Comparison of ENCODE assay signal across 8 cellular contexts in the genomic region with DNA sequence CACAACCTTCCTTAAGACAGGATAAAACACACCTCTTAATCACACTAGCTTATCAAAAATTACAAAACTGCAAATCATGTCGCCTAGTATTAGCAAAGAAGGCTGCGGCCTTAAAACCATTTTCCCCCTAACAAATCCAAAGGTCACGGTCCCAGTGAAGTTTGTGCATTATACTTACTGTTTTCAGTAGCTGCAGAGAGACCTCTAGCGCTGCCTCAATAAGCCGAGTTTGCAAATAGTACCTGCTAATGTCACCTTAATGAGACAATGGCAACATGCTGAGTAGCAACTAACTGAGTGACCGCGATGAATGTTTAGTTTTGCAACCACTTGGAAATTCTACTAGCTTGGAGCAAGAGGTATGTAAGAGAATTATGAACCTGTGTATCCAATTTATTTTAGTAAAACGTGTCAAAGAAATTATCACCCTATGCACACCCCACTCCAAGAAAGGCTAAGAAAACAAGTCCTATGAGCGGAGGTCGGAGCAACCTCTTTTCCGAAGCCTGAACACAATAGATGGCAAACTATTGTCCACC. TPM values are rescaled to one million over a fixed set of nuclear protein-coding genes. Genes with fewer than 3 reads are reported as not detected.
A peak's percentile ranks its signal among the peaks of the same experiment; 100 is the strongest.
DNase-seq lines count a peak whose midpoint lies in the region; ATAC-seq and TF ChIP-seq lines count a peak whose summit lies in the region.

No MANE protein-coding gene starts in this region.

- peak overlapping the region; percentile 20 for H2AFZ ChIP-seq in SU-DHL-6 (ENCODE audit: low read depth, low read length, severe bottlenecking)

- H3K27me3 Mint-ChIP-seq in naive B cell = peaks cover 0 to 8% (median 5%) of the 10 kb centered on the region in 3 donors

- H3K4me1 Mint-ChIP-seq in naive B cell = peaks cover 27 to 48% (median 43%) of the 10 kb centered on the region in 3 donors

- 0 out of 2 replicates have a peak, but pooled peaks cover 4% of the 10 kb centered on the region for H3F3A ChIP-seq in SU-DHL-6 (ENCODE audit: insufficient read depth)

- H3K4me3 Mint-ChIP-seq in naive B cell = peak overlapping the region; percentile 83 to 99 (median 97)

- H3K9ac ChIP-seq in SU-DHL-6 (ENCODE audit: low read length) = peak overlapping the region; percentile 85

- H3K4me2 ChIP-seq in SU-DHL-6 (ENCODE audit: low read depth, low read length, poor library complexity, severe bottlenecking) = peak overlapping the region; percentile 81

- H3K36me3 Mint-ChIP-seq in naive B cell = no peaks in the 10 kb centered on the region

- TF ChIP-seq CTCF in SU-DHL-6 (IDR thresholded peaks at IDR 0.05; ENCODE audit: insufficient read depth, low read length, poor library complexity, severe bottlenecking) = peak; percentile 32
- TF ChIP-seq CTCF in epithelial cell of proximal tubule (conservative IDR thresholded peaks at IDR 0.05; ENCODE audit: low read depth, low read length) = peak; percentile 30

- ATAC-seq in naive B cell (ENCODE audit: low read depth in 2 of 2) (no peak), GM19397 (IDR thresholded peaks at IDR 0.05; ENCODE audit: unreplicated experiment) (no peak), HG02938 (IDR thresholded peaks at IDR 0.05; ENCODE audit: unreplicated experiment) (no peak)

- H3K9me3 ChIP-seq in SU-DHL-6 (ENCODE audit: insufficient read depth, low read length) = no peaks in the 10 kb centered on the region

- H3K27ac Mint-ChIP-seq in naive B cell = peak overlapping the region; percentile 15 to 98 (median 94)

- H3K79me2 ChIP-seq in SU-DHL-6 (ENCODE audit: insufficient read depth, low read length) = peaks cover 57% of the 10 kb centered on the region

- H3K4me3 ChIP-seq in SU-DHL-6 (ENCODE audit: insufficient read depth, low read length, poor library complexity, severe bottlenecking) (peak overlapping the region; percentile 94), epithelial cell of proximal tubule (ENCODE audit: low read depth, low read length) (peak overlapping the region; percentile 72)

- H4K20me1 ChIP-seq in SU-DHL-6 (ENCODE audit: low read depth, low read length) = peaks cover 6% of the 10 kb centered on the region; the same call in 1 of the 2 replicates

- no peaks in the 10 kb centered on the region for H3K27me3 ChIP-seq in SU-DHL-6 (ENCODE audit: low read length)

- no peaks in the 10 kb centered on the region for H3K9me2 ChIP-seq in SU-DHL-6 (replicated peaks; ENCODE audit: insufficient read depth, low read length)

- H3K9me3 Mint-ChIP-seq in naive B cell = no peaks in the 10 kb centered on the region

- no peaks in the 10 kb centered on the region for H3K36me3 ChIP-seq in SU-DHL-6 (ENCODE audit: low read length)

- H3K27ac ChIP-seq in SU-DHL-6 (ENCODE audit: low read depth, low read length) = peak overlapping the region; percentile 87

- peak; percentile 12 for DNase-seq in GDM1 (lab: John Stamatoyannopoulos, UW)
- peak; percentile 8 for DNase-seq in HT1080 (ENCODE audit: low read depth)
- peak; percentile 12 for DNase-seq in epithelial cell of proximal tubule (ENCODE audit: low read depth)
- peak; percentile 1 for DNase-seq in naive B cell
- no peak for DNase-seq in AG08395 (ENCODE audit: low spot score)

RNA-seq across cellular contexts. Expression of gene KPNA3, which starts 1.2 kb away (rescaled TPM):
- 29.0 and 42.8 TPM in 2 replicates for total RNA-seq in HT1080 (2014; rRNA removed; shearing (Covaris generic))
- 49.6 and 62.1 TPM in 2 replicates for polyA plus RNA-seq in HT1080 (2015; cell fraction: cytosol; rRNA removed)
- 46.4 and 53.0 TPM in 2 replicates for polyA plus RNA-seq in HT1080 (2015; cell fraction: nucleus; rRNA removed)
- 22.3 and 29.7 TPM in 2 replicates for total RNA-seq in epithelial cell of proximal tubule
- 10 to 100 TPM; 18.6 to 23.8 (median 19.8) TPM for polyA plus RNA-seq in naive B cell (ENCODE audit: low read depth in 6 of 6)
